Comparison of ENCODE assay signal across 1 cellular context in the genomic region with DNA sequence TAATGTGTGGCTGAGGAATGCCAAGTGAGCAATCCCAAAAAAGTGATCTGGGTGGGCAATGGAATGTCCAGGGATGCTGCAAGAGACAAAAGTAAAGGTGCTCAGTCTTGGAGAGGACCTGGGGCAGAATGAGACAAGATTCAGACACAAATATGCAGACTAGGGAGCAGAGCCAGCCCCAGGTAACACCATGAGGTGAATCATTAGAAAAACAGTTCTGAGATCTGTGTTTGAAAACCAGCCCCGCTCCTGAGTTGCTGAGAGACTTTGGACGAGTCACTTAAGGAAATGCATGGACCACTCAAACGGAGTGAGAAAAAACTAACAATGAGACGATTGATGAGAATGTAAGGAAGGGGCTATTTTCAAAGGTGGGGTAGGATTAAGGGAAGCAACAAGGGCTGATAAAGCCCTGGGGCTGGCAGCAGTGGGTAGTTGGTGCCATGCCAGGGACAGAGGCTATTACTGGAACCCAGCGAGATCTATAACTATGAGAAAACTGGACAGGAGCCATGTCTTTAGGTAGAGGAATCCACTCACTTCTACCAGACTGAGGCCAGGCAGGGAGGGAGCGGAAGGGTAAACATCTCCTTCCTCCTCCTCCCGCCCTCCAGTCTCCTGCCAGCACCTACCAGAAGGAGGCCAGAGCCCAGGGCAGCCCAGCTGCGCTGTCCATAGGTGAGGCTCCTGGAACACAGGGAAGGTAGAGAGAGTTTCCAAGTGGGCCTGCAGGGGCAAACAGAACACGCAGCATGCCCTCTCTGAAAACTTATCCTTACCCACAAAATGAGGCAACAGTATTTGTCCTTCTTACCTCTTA.
TF ChIP-seq lines count a peak whose summit lies in the region.

No MANE protein-coding gene starts in this region.

TF ChIP-seq in GM23338, 12 proteins besides CTCF, POLR2A, EP300 and RAD21 (continued from another document):
- no peak for TF ChIP-seq ZNF462 (CRISPR knock-in tag; IDR thresholded peaks at IDR 0.05)
- TF ChIP-seq JUNB (IDR thresholded peaks at IDR 0.05; ENCODE audit: unreplicated experiment): no peak
- no peak for TF ChIP-seq NANOG (IDR thresholded peaks at IDR 0.05; ENCODE audit: borderline replicate concordance)
- TF ChIP-seq EZH2 (IDR thresholded peaks at IDR 0.05; ENCODE audit: low read depth, unreplicated experiment): no peak
- no peak for TF ChIP-seq REST (IDR thresholded peaks at IDR 0.05; ENCODE audit: unreplicated experiment)
- no peak for TF ChIP-seq ZNF331 (CRISPR knock-in tag; IDR thresholded peaks at IDR 0.05; ENCODE audit: low read depth)
- TF ChIP-seq STAT1 (IDR thresholded peaks at IDR 0.05; ENCODE audit: unreplicated experiment): no peak
- no peak for TF ChIP-seq EZH2phosphoT487 (IDR thresholded peaks at IDR 0.05; ENCODE audit: unreplicated experiment)
TF ChIP-seq in GM23338: peak in this region for 0.
